Comparison of ENCODE assay signal across 10 cellular contexts in genomic region chr13:109781384-109782065, GRCh38. TPM values are rescaled to one million over a fixed set of nuclear protein-coding genes. Genes with fewer than 3 reads are reported as not detected.
A peak's percentile ranks its signal among the peaks of the same experiment; 100 is the strongest.
DNase-seq lines count a peak whose midpoint lies in the region; ATAC-seq, FAIRE-seq and TF ChIP-seq lines count a peak whose summit lies in the region.
"Had no signal": no experiment of that assay in that cellular context is flagged by ENCODE, and none has a peak within 500 bp of the region (broad histone marks: within the 10 kb centered on the region; RNA-seq: fewer than 3 reads in every experiment).

No MANE protein-coding gene starts in this region.

- H3K4me3 ChIP-seq in K562 (peak overlapping the region; percentile 19), left lung (peak overlapping the region; percentile 2 to 35), thoracic aorta (peak overlapping the region; percentile 80)

- no TSS peak for BruUV-seq in K562 (replicated peaks; lab: Mats Ljungman, UMichigan)

- H3K4me1 ChIP-seq in K562 (replicated peaks in 1 of 2; ENCODE audit: control insufficient read depth in 2 of 2, insufficient read depth in 2 of 2, low read length in 2 of 2) (peaks cover 15 to 29% of the 10 kb centered on the region in 2 experiments; a peak in 3 of 5 replicates), left lung (peaks cover 24 to 84% of the 10 kb centered on the region in 2 donors), thoracic aorta (ENCODE audit: control insufficient read depth in 1 of 2, low read depth in 2 of 2) (peaks cover 38 to 57% of the 10 kb centered on the region in 2 donors)

- DNase-seq in NCI-H82 (lab: John Stamatoyannopoulos, UW) (peak; percentile 51), NCI-H82 treated with DMSO at 0.1 percent for 48 hours (lab: John Stamatoyannopoulos, UW; ENCODE audit: unreplicated experiment) (no peak), K562 (ENCODE audit: extremely low read depth in 1 of 4, low spot score in 3 of 4) (no peak), left lung (peak in 1 of 2 donors; percentile 72), thoracic aorta (ENCODE audit: low spot score) (no peak), RCC 7860 (ENCODE audit: low spot score) (no peak)
- DNase-seq in activated effector memory CD4-positive, alpha-beta T cell treated with Interleukin-2 at 50 U/mL for 16 hours: no peak
- DNase-seq: effector memory CD4-positive, alpha-beta T cell had no signal

- H3K36me3 ChIP-seq in K562 (ENCODE audit: control insufficient read depth, insufficient read depth, low read length) (no peaks in the 10 kb centered on the region), left lung (peaks cover 0 to 37% of the 10 kb centered on the region in 2 donors), thoracic aorta (peaks cover 35% of the 10 kb centered on the region)

- no peaks in the 10 kb centered on the region for H3K9me3 ChIP-seq in K562 (replicated peaks; ENCODE audit: control insufficient read depth, insufficient read depth, low read depth, low read length)
- H3K9me3 ChIP-seq in left lung: no peaks in the 10 kb centered on the region
- no peaks in the 10 kb centered on the region for H3K9me3 ChIP-seq in thoracic aorta

- no peaks in the 10 kb centered on the region for H3K27me3 ChIP-seq in K562 (ENCODE audit: control insufficient read depth in 2 of 2, insufficient read depth in 2 of 2, low read length in 2 of 2)
- H3K27me3 ChIP-seq in left lung: peaks cover 0 to 4% of the 10 kb centered on the region in 2 donors
- H3K27me3 ChIP-seq in thoracic aorta (replicated peaks; ENCODE audit: insufficient read depth): no peaks in the 10 kb centered on the region

- CTCF ChIA-PET in K562 (lab: Yijun Ruan, JAX; ENCODE audit: low intra/inter-chr PET ratio): no interaction called here

- H2AFZ ChIP-seq in K562 (ENCODE audit: low read depth, low read length): no peak overlapping the region

- peak overlapping the region in 1 of 2 experiments; percentile 41; a peak in 2 of 4 replicates for H3K9ac ChIP-seq in K562 (ENCODE audit: insufficient read depth in 1 of 2, low read depth in 2 of 2, low read length in 2 of 2)

- H3K27ac ChIP-seq in K562 (ENCODE audit: extremely low read depth, low read depth, low read length) (no peak overlapping the region), left lung (no peak overlapping the region), thoracic aorta (peak overlapping the region; percentile 34 to 50)

- H4K20me1 ChIP-seq in K562 (replicated peaks; ENCODE audit: control insufficient read depth, insufficient read depth, low read length): no peaks in the 10 kb centered on the region; the same call in 1 of the 2 replicates

- POLR2A ChIA-PET in K562 (lab: Yijun Ruan, JAX): interaction anchor here (0.8 to 1.3 kb wide), 2 partner anchors 8 to 89 kb away, joined by 3 read pairs; no protein-coding TSS in a partner anchor

- TF ChIP-seq EP300 in K562 (IDR thresholded peaks at IDR 0.05; ENCODE audit: low read length): no peak

- TF ChIP-seq POLR2A in K562 (conservative IDR thresholded peaks at IDR 0.05): no peak

- TF ChIP-seq CTCF in K562 (IDR thresholded peaks at IDR 0.05 in 2 of 3, conservative IDR thresholded peaks at IDR 0.05 in 1 of 3; ENCODE audit: insufficient read depth in 2 of 3, low read depth in 1 of 3, low read length in 3 of 3) (no peak), left lung (IDR thresholded peaks at IDR 0.05) (no peak), thoracic aorta (IDR thresholded peaks at IDR 0.05) (no peak)

- no peak for TF ChIP-seq RAD21 in K562 (CRISPR knock-in tag; conservative IDR thresholded peaks at IDR 0.05 in 1 of 2, IDR thresholded peaks at IDR 0.05 in 1 of 2)

- no peak for ATAC-seq in K562
- no peak for ATAC-seq in left lung
- no peak for ATAC-seq in thoracic aorta (ENCODE audit: insufficient number of reproducible peaks, low FRiP score, low read depth)
- no peak for ATAC-seq in GM21723 (IDR thresholded peaks at IDR 0.05; ENCODE audit: unreplicated experiment)

- H3K9me1 ChIP-seq in K562 (ENCODE audit: control insufficient read depth, insufficient read depth, low read length): no peaks in the 10 kb centered on the region

- peaks cover 45% of the 10 kb centered on the region for H3K79me2 ChIP-seq in K562 (ENCODE audit: control insufficient read depth, insufficient read depth, low read length)

- FAIRE-seq in K562 (lab: Jason Lieb, UNC) (no peak), RCC 7860 (lab: Jason Lieb, UNC) (no peak)
- FAIRE-seq: D721Med had no signal

- 69% methylated on average over 18 of the region's 28 CpGs for WGBS in K562 (ENCODE audit: insufficient coverage, low coverage, missing lambda C conversion rate)

- H3K4me2 ChIP-seq in K562 (ENCODE audit: insufficient read depth, low read length): peak overlapping the region; percentile 50

- in situ Hi-C loops in K562 (cut with MboI): no loop called here

- intact Hi-C loops in K562 (cut with micrococcal nuclease) (no loop called here), left lung (cut with DNase I) (loop anchor here in 1 of 2 donors (10.0 kb wide), 1 partner anchor 817 kb away; no protein-coding TSS in a partner anchor)

TF ChIP-seq in K562, 482 proteins besides CTCF, POLR2A, EP300 and RAD21:
- TF ChIP-seq TARDBP (IDR thresholded peaks at IDR 0.05): no peak
- TF ChIP-seq ILF3 (IDR thresholded peaks at IDR 0.05; ENCODE audit: borderline replicate concordance): no peak
- TF ChIP-seq ZBTB33 (CRISPR knock-in tag; IDR thresholded peaks at IDR 0.05): peak; percentile 52; the same call in 1 of the 2 replicates

RNA-seq across cellular contexts. Expression of gene IRS2, which starts 4.9 kb away (rescaled TPM):
- total RNA-seq in K562 (2011; cell fraction: chromatin; rRNA removed; ENCODE audit: low replicate concordance): 1.6 and 2.0 TPM in 2 replicates
- 2.4 and 2.7 TPM in 2 replicates for total RNA-seq in K562 (2011; cell fraction: nucleolus; rRNA removed)
- total RNA-seq in K562 (2011; cell fraction: nucleoplasm; rRNA removed): 1.5 and 1.7 TPM in 2 replicates
- 1.2 and 1.4 TPM in 2 replicates for total RNA-seq in K562 (2014; rRNA removed)
- 0.51 and 0.54 TPM in 2 replicates for total RNA-seq in K562 (2014; rRNA removed; fragmentation: Illumina TruSeq; extraction: Trizol)
- total RNA-seq in K562 (2015; rRNA removed; fragmentation: Illumina TruSeq; extraction: Trizol): 0.36 and 0.41 TPM in 2 replicates
- total RNA-seq in K562 (2021): 3.9 and 4.6 TPM in 2 replicates
- 0.47 and 0.49 TPM in 2 replicates for polyA plus RNA-seq in K562 (2011; rRNA removed)
- polyA plus RNA-seq in K562 (2011; cell fraction: cytosol; rRNA removed): 0.22 and 0.63 TPM in 2 replicates
- 0.56 and 1.0 TPM in 2 replicates for polyA plus RNA-seq in K562 (2011; cell fraction: nucleus; rRNA removed)
- 1.6 and 2.8 TPM in 2 replicates for polyA plus RNA-seq in K562 (2012)
- polyA plus RNA-seq in K562 (2014; fragmentation: Illumina TruSeq; extraction: Trizol): 0.83 and 1.1 TPM in 2 replicates
- under 1 TPM; 0.53 to 0.63 TPM for polyA plus RNA-seq in K562 (2014; fragmentation: Nextera tagmentation; extraction: Ambion mirVana)
- polyA plus RNA-seq in K562 (2014; rRNA removed): 1.2 and 1.3 TPM in 2 replicates
- 0.46 and 0.66 TPM in 2 replicates for polyA minus RNA-seq in K562 (2011; rRNA and poly(A)+ RNA removed)
- 1.0 and 1.5 TPM in 2 replicates for polyA minus RNA-seq in K562 (2011; cell fraction: cytosol; rRNA and poly(A)+ RNA removed)
- polyA minus RNA-seq in K562 (2011; cell fraction: nucleus; rRNA and poly(A)+ RNA removed): 2.0 and 2.2 TPM in 2 replicates
- 10 to 100 TPM in 1 of 2 donors, 1 to 10 TPM in 1; 9.4 to 15.8 TPM for total RNA-seq in left lung
- total RNA-seq in thoracic aorta: 10 to 100 TPM; 47.8 to 59.8 TPM

Comparison
In these comparisons a context has a peak if more than half of its experiments do, and no peak if none do; other contexts are left out.
1. H3K27ac ChIP-seq: peak in thoracic aorta (2 of 2); none in K562 (single experiment) and left lung (0 of 2).
2. H3K4me3 ChIP-seq: peak in every context shown above with its lines; median percentile 80 in thoracic aorta; 19 in K562; 18 in left lung.